Comparison of ENCODE assay signal across 21 cellular contexts in the genomic region with DNA sequence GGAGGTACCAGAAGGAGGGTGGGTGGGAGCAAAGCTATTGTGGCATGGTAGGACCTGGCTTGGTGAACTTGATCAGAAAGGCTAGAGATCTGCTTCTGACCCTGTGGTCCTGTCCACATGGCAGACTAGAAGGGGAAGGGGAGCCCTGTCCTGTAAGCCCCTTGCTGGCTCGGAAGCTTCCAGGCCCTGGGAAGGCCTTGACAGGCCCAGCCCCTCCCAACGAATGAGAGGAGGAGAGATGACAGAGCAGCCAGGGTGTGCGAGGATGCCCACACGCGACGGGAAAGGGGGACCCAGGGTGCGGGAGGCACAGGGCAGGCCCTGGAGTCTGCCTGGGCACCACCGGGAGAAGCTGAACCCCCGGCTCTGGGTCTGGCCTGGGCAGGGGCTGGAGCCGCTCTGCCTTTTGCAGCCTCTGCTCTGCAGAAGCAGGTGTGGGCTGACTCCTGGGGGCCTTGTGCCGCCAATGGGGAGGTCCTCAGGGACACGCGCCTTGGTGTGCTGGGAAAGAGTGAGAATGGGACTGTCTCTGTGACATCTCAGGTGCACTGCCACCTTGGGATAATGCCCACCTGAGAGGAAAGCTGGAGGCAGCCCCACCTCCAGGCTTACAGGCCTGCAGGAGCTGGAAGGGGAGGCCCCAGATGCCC.
DNase-seq lines count a peak whose midpoint lies in the region; ATAC-seq lines count a peak whose summit lies in the region.
"Had no signal": no experiment of that assay in that cellular context is flagged by ENCODE, and none has a peak within 500 bp of the region (broad histone marks: within the 10 kb centered on the region; RNA-seq: fewer than 3 reads in every experiment).

No MANE protein-coding gene starts in this region.

- intact Hi-C loops in sciatic nerve (cut with DNase I) = no loop called here

- ATAC-seq in left lobe of liver (no peak), sciatic nerve (no peak)
- ATAC-seq: HepG2, Panc1 had no signal

- peak; percentile 46 for DNase-seq in activated effector memory CD4-positive, alpha-beta T cell treated with anti-CD3 and anti-CD28 coated beads, Interleukin-2, amount 50 U/mL, for 16 hours
- no peak for DNase-seq in activated effector memory CD4-positive, alpha-beta T cell treated with Interleukin-2 at 50 U/mL for 16 hours
- DNase-seq in left lobe of liver (ENCODE audit: low spot score) = peak; percentile 30
- DNase-seq in sciatic nerve (ENCODE audit: low spot score) = peak; percentile 28
- no peak for DNase-seq in activated CD4-positive, alpha-beta T cell treated with anti-CD3 and anti-CD28 coated beads, Interleukin-2, amount 50 U/mL, for 4 hours
- no peak for DNase-seq in middle frontal gyrus (ENCODE audit: extremely low spot score, low spot score)
- no peak for DNase-seq in GDM1 (lab: John Stamatoyannopoulos, UW)
- DNase-seq: GM23248, H9, Karpas-422, NCI-H1092, NCI-H1417 treated with DMSO at 0.1 percent for 48 hours, NCI-H1694 treated with DMSO at 0.1 percent for 48 hours, NCI-H2081, NCI-H2171, NCI-H226, NCI-H510A, NCI-H69, SHP77 treated with DMSO at 0.1 percent for 48 hours had no signal

Comparison
In these comparisons a context has a peak if more than half of its experiments do, and no peak if none do; other contexts are left out.
1. DNase-seq: peak in activated effector memory CD4-positive, alpha-beta T cell treated with anti-CD3 and anti-CD28 coated beads, Interleukin-2, amount 50 U/mL, for 16 hours (single experiment), left lobe of liver (single experiment) and sciatic nerve (single experiment); none in activated effector memory CD4-positive, alpha-beta T cell treated with Interleukin-2 at 50 U/mL for 16 hours (single experiment), activated CD4-positive, alpha-beta T cell treated with anti-CD3 and anti-CD28 coated beads, Interleukin-2, amount 50 U/mL, for 4 hours (0 of 2), middle frontal gyrus (single experiment) and GDM1 (single experiment).